In genomic region chr4:107825072-107825789, GRCh38 we compare ENCODE assay signal across 1 cellular context.
TF ChIP-seq lines count a peak whose summit lies in the region.

No MANE protein-coding gene starts in this region.

TF ChIP-seq in HepG2, 621 proteins besides CTCF, POLR2A, EP300 and RAD21 (continued from another document):
- TF ChIP-seq U2AF2 (IDR thresholded peaks at IDR 0.05; ENCODE audit: low read depth, low read length): no peak
- 0 out of 2 replicates have a peak, but pooled peaks have one; percentile 30 for TF ChIP-seq PHF8 (CRISPR knock-in tag; IDR thresholded peaks at IDR 0.05)
- no peak for TF ChIP-seq ZNF614 (CRISPR knock-in tag; IDR thresholded peaks at IDR 0.05; ENCODE audit: borderline replicate concordance)
- no peak for TF ChIP-seq TBX3 (IDR thresholded peaks at IDR 0.05; ENCODE audit: borderline replicate concordance)
- TF ChIP-seq ZFP82 (CRISPR knock-in tag; IDR thresholded peaks at IDR 0.05; ENCODE audit: borderline replicate concordance): no peak
- TF ChIP-seq TGIF2 (CRISPR knock-in tag; IDR thresholded peaks at IDR 0.05): no peak
- no peak for TF ChIP-seq CHD2 (IDR thresholded peaks at IDR 0.05; ENCODE audit: low read depth, low read length)
- no peak for TF ChIP-seq SRSF9 (IDR thresholded peaks at IDR 0.05; ENCODE audit: borderline replicate concordance, insufficient read depth, low read depth, low read length, poor library complexity, severe bottlenecking)
- TF ChIP-seq ATF1 (CRISPR knock-in tag; IDR thresholded peaks at IDR 0.05): no peak
- no peak for TF ChIP-seq THAP8 (CRISPR knock-in tag; IDR thresholded peaks at IDR 0.05; ENCODE audit: borderline replicate concordance)
- no peak for TF ChIP-seq HNRNPH1 (optimal IDR thresholded peaks at IDR 0.05; ENCODE audit: low read depth, low read length)
- no peak for TF ChIP-seq MBNL3 (CRISPR knock-in tag; conservative IDR thresholded peaks at IDR 0.05)
- TF ChIP-seq MEIS2 (CRISPR knock-in tag; IDR thresholded peaks at IDR 0.05): no peak
- no peak for TF ChIP-seq ZNF792 (CRISPR knock-in tag; IDR thresholded peaks at IDR 0.05)
- TF ChIP-seq TBX2 (CRISPR knock-in tag; IDR thresholded peaks at IDR 0.05; ENCODE audit: borderline replicate concordance): no peak
- TF ChIP-seq ZSCAN20 (CRISPR knock-in tag; IDR thresholded peaks at IDR 0.05; ENCODE audit: borderline replicate concordance): no peak
- no peak for TF ChIP-seq ZNF276 (CRISPR knock-in tag; IDR thresholded peaks at IDR 0.05; ENCODE audit: low read depth)
- TF ChIP-seq ZNF180 (CRISPR knock-in tag; IDR thresholded peaks at IDR 0.05; ENCODE audit: borderline replicate concordance, low read depth): no peak
- no peak for TF ChIP-seq THYN1 (CRISPR knock-in tag; IDR thresholded peaks at IDR 0.05; ENCODE audit: borderline replicate concordance, low read depth)
- no peak for TF ChIP-seq ZNF138 (CRISPR knock-in tag; IDR thresholded peaks at IDR 0.05; ENCODE audit: low read depth)
- no peak for TF ChIP-seq JUND (CRISPR knock-in tag; IDR thresholded peaks at IDR 0.05)
- TF ChIP-seq REPIN1 (CRISPR knock-in tag; IDR thresholded peaks at IDR 0.05; ENCODE audit: borderline replicate concordance, low read depth): no peak
- no peak for TF ChIP-seq EED (CRISPR knock-in tag; IDR thresholded peaks at IDR 0.05)
- no peak for TF ChIP-seq ARID5B (CRISPR knock-in tag; IDR thresholded peaks at IDR 0.05)
- no peak for TF ChIP-seq ZNF296 (CRISPR knock-in tag; conservative IDR thresholded peaks at IDR 0.05)
- TF ChIP-seq SRSF4 (IDR thresholded peaks at IDR 0.05; ENCODE audit: low read depth, low read length, poor library complexity, severe bottlenecking): no peak
